In the genomic region with DNA sequence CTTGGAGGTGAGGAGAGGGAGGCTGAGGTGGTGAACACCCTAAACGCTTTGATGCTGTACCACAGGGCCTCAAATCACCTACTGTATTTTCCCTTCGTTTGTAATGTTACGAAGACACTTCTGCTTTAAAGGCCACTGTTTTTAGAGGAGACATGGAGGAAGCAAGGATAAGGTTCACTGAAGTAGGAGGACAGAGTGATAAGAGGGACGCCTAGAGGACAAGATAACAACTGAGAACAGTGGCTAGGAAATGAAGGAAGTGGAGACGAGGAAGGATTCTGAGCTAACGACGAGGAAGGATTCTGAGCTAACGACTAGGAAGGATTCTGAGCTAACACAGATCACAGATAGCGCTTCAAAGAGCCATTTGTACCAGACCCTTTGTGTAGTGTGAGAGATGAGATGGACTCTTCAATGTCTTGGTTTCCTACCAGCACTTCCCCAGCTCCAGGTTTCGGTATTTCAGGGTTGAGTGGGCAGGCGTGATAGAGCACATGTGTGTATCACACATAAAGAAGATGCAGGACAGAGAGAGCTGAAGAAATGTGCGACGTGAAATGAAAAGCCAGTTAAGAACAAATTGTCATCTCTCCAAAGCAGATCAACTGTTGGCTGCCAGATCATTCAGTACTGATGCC, we compare ENCODE assay signal across 18 cellular contexts. TPM values are rescaled to one million over a fixed set of nuclear protein-coding genes. Genes with fewer than 3 reads are reported as not detected.
DNase-seq lines count a peak whose midpoint lies in the region; ATAC-seq, FAIRE-seq and TF ChIP-seq lines count a peak whose summit lies in the region.
"Had no signal": no experiment of that assay in that cellular context is flagged by ENCODE, and none has a peak within 500 bp of the region (broad histone marks: within the 10 kb centered on the region; RNA-seq: fewer than 3 reads in every experiment).

No MANE protein-coding gene starts in this region.

- H3K9ac ChIP-seq in kidney (ENCODE audit: low read length in 2 of 2), result no peak overlapping the region

- ATAC-seq in GM19035 (IDR thresholded peaks at IDR 0.05; ENCODE audit: unreplicated experiment) (peak; percentile 66), HG03460 (IDR thresholded peaks at IDR 0.05; ENCODE audit: unreplicated experiment) (peak; percentile 63), RWPE2 (ENCODE audit: low read depth) (no peak), mucosa of descending colon (peak; percentile 81), SK-N-SH treated with all-trans-retinoic acid at 6 μM for 48 hours (no peak)
- ATAC-seq: activated CD8-positive, alpha-beta T cell treated with anti-CD3 and anti-CD28 coated beads for 36 hours; sciatic nerve had no signal

- H3K27ac ChIP-seq in RWPE2 (ENCODE audit: poor library complexity, severe bottlenecking) (no peak overlapping the region), left ventricle myocardium inferior (replicated peaks) (no peak overlapping the region), kidney (ENCODE audit: low read depth in 2 of 2, low read length in 2 of 2) (no peak overlapping the region)
- H3K27ac ChIP-seq: RWPE1 had no signal

- H3K36me3 ChIP-seq in RWPE2 (ENCODE audit: low read depth) (peaks cover 9% of the 10 kb centered on the region; the same call in 1 of the 2 replicates), mucosa of descending colon (ENCODE audit: low read depth) (no peaks in the 10 kb centered on the region), left ventricle myocardium inferior (peaks cover 4% of the 10 kb centered on the region), kidney (ENCODE audit: control insufficient read depth in 1 of 2, insufficient read depth in 2 of 2, low read length in 2 of 2) (peaks cover 0 to 2% of the 10 kb centered on the region in 2 donors)
- H3K36me3 ChIP-seq: HAP-1 had no signal

- TF ChIP-seq CTCF in RWPE2 (IDR thresholded peaks at IDR 0.05; ENCODE audit: poor library complexity, severe bottlenecking) (peak; percentile 7), mucosa of descending colon (IDR thresholded peaks at IDR 0.05) (no peak), left ventricle myocardium inferior (IDR thresholded peaks at IDR 0.05; ENCODE audit: borderline replicate concordance) (no peak), kidney (IDR thresholded peaks at IDR 0.05; ENCODE audit: borderline replicate concordance, extremely low read depth, insufficient read depth) (no peak)

- FAIRE-seq in kidney (lab: Jason Lieb, UNC), result no peak

- H3K4me3 ChIP-seq in RWPE2 (ENCODE audit: severe bottlenecking), result no peak overlapping the region
- no peak overlapping the region for H3K4me3 ChIP-seq in mucosa of descending colon
- H3K4me3 ChIP-seq in left ventricle myocardium inferior, result no peak overlapping the region
- H3K4me3 ChIP-seq in kidney (ENCODE audit: low read length in 2 of 2), result no peak overlapping the region
- H3K4me3 ChIP-seq: HAP-1, lung had no signal

- H3K27me3 ChIP-seq in RWPE2 (ENCODE audit: insufficient read depth, poor library complexity, severe bottlenecking) (no peaks in the 10 kb centered on the region), left ventricle myocardium inferior (ENCODE audit: low read depth) (no peaks in the 10 kb centered on the region)

- no peaks in the 10 kb centered on the region for H3K9me3 ChIP-seq in RWPE2 (ENCODE audit: severe bottlenecking)
- no peaks in the 10 kb centered on the region for H3K9me3 ChIP-seq in mucosa of descending colon
- H3K9me3 ChIP-seq in left ventricle myocardium inferior (replicated peaks), result no peaks in the 10 kb centered on the region
- H3K9me3 ChIP-seq in kidney (ENCODE audit: control insufficient read depth in 1 of 2, low read length in 2 of 2), result no peaks in the 10 kb centered on the region
- H3K9me3 ChIP-seq: HAP-1 had no signal

- intact Hi-C loops in mucosa of descending colon (cut with DNase I, micrococcal nuclease), result loop anchor here in 1 of 2 donors (5.0 kb wide), 1 partner anchor 411 kb away; a partner anchor contains a TSS
- intact Hi-C loops in left ventricle myocardium inferior (cut with micrococcal nuclease), result no loop called here
- intact Hi-C loops in kidney (cut with DNase I), result no loop called here

- H3K4me1 ChIP-seq in RWPE2 (ENCODE audit: insufficient read depth, poor library complexity, severe bottlenecking), result peaks cover 2% of the 10 kb centered on the region
- no peaks in the 10 kb centered on the region for H3K4me1 ChIP-seq in mucosa of descending colon (ENCODE audit: low read depth)
- H3K4me1 ChIP-seq in left ventricle myocardium inferior, result no peaks in the 10 kb centered on the region
- no peaks in the 10 kb centered on the region for H3K4me1 ChIP-seq in kidney (ENCODE audit: control insufficient read depth in 1 of 2, insufficient read depth in 1 of 2, low read depth in 1 of 2, low read length in 2 of 2)
- H3K4me1 ChIP-seq: HAP-1 had no signal

- DNase-seq in RWPE2 (ENCODE audit: low spot score) (no peak), mucosa of descending colon (no peak), middle frontal gyrus (ENCODE audit: extremely low spot score, low spot score) (no peak), left ventricle myocardium inferior (no peak), kidney (no peak)
- DNase-seq: activated CD8-positive, alpha-beta T cell treated with anti-CD3 and anti-CD28 coated beads for 36 hours; activated effector memory CD4-positive, alpha-beta T cell treated with anti-CD3 and anti-CD28 coated beads, Interleukin-2, amount 50 U/mL, for 16 hours; C1 segment of cervical spinal cord; NCI-H1092; NCI-H524; stimulated activated CD4-positive, alpha-beta T cell treated with anti-CD3 and anti-CD28 coated beads, Interleukin-4, amount 100 ng/mL, for 1 hour had no signal

TF ChIP-seq in SK-N-SH treated with all-trans-retinoic acid at 6 μM for 48 hours, 23 proteins besides CTCF, POLR2A, EP300 and RAD21:
- no peak for TF ChIP-seq ESRRG (CRISPR knock-in tag; IDR thresholded peaks at IDR 0.05)
- no peak for TF ChIP-seq TCF4 (CRISPR knock-in tag; IDR thresholded peaks at IDR 0.05; ENCODE audit: borderline replicate concordance)
- TF ChIP-seq CSDC2 (CRISPR knock-in tag; IDR thresholded peaks at IDR 0.05), result no peak
- no peak for TF ChIP-seq ZNF8 (CRISPR knock-in tag; IDR thresholded peaks at IDR 0.05)
- no peak for TF ChIP-seq GLIS3 (CRISPR knock-in tag; IDR thresholded peaks at IDR 0.05)
- TF ChIP-seq ZC3H10 (CRISPR knock-in tag; IDR thresholded peaks at IDR 0.05), result no peak
- TF ChIP-seq, protein P1, sequence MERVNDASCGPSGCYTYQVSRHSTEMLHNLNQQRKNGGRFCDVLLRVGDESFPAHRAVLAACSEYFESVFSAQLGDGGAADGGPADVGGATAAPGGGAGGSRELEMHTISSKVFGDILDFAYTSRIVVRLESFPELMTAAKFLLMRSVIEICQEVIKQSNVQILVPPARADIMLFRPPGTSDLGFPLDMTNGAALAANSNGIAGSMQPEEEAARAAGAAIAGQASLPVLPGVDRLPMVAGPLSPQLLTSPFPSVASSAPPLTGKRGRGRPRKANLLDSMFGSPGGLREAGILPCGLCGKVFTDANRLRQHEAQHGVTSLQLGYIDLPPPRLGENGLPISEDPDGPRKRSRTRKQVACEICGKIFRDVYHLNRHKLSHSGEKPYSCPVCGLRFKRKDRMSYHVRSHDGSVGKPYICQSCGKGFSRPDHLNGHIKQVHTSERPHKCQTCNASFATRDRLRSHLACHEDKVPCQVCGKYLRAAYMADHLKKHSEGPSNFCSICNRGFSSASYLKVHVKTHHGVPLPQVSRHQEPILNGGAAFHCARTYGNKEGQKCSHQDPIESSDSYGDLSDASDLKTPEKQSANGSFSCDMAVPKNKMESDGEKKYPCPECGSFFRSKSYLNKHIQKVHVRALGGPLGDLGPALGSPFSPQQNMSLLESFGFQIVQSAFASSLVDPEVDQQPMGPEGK (CRISPR knock-in tag; IDR thresholded peaks at IDR 0.05; ENCODE audit: borderline replicate concordance), result no peak

RNA-seq across cellular contexts. Expression of a gene that starts 7.5 kb away (rescaled TPM):
- total RNA-seq in mucosa of descending colon (100 to 1,000 TPM; 104 to 172 (median 140) TPM), left ventricle myocardium inferior (131 TPM), kidney (101 TPM)
- 420 TPM for polyA plus RNA-seq in kidney (ENCODE audit: insufficient read depth, low read depth, low replicate concordance)

Comparison
In these comparisons a context has a peak if more than half of its experiments do, and no peak if none do; other contexts are left out.
1. ATAC-seq: peak in GM19035 (single experiment), HG03460 (single experiment) and mucosa of descending colon (single experiment); none in RWPE2 (single experiment) and SK-N-SH treated with all-trans-retinoic acid at 6 μM for 48 hours (single experiment).